ENCODE assay signal across 17 cellular contexts in genomic region chr6:18307006-18307405, GRCh38. TPM values are rescaled to one million over a fixed set of nuclear protein-coding genes. Genes with fewer than 3 reads are reported as not detected.
DNase-seq lines count a peak whose midpoint lies in the region; ATAC-seq, FAIRE-seq and TF ChIP-seq lines count a peak whose summit lies in the region.
"Had no signal": no experiment of that assay in that cellular context is flagged by ENCODE, and none has a peak within 500 bp of the region (broad histone marks: within the 10 kb centered on the region; RNA-seq: fewer than 3 reads in every experiment).

No MANE protein-coding gene starts in this region.

- FAIRE-seq in H1 (lab: Jason Lieb, UNC), result no peak
- FAIRE-seq: A549, K562 had no signal

- H2BK120ac ChIP-seq in H1 (replicated peaks; ENCODE audit: low read depth, low read length), result no peak overlapping the region

- no peaks in the 10 kb centered on the region for H3K9me2 ChIP-seq in PC-3 (replicated peaks; ENCODE audit: low read length)

- TF ChIP-seq RAD21 in H1 (IDR thresholded peaks at IDR 0.05 in 1 of 2, conservative IDR thresholded peaks at IDR 0.05 in 1 of 2; ENCODE audit: low read depth in 2 of 2, low read length in 2 of 2), result no peak

- H3K4me1 ChIP-seq in PC-3 (ENCODE audit: insufficient read depth, low read length) (no peaks in the 10 kb centered on the region), H1 (replicated peaks in 1 of 4; ENCODE audit: control insufficient read depth in 3 of 4, insufficient read depth in 4 of 4, low read length in 3 of 4) (peaks cover 0 to 6% (median 5%) of the 10 kb centered on the region in 4 experiments; a peak in 5 of 7 replicates), adrenal gland (replicated peaks in 1 of 2) (no peaks in the 10 kb centered on the region)

- no peak overlapping the region for H3K4ac ChIP-seq in H1 (replicated peaks; ENCODE audit: insufficient read length, low read depth, low read length)

- H3K4me2 ChIP-seq in PC-3 (ENCODE audit: low read length) (no peak overlapping the region), H1 (ENCODE audit: insufficient read depth in 1 of 2, low read depth in 2 of 2, low read length in 2 of 2) (0 out of 4 replicates have a peak overlapping the region, but pooled peaks have one; percentile 4 to 9)
- H3K4me2 ChIP-seq: A549 had no signal

- TF ChIP-seq EP300 in H1 (IDR thresholded peaks at IDR 0.05; ENCODE audit: borderline replicate concordance in 1 of 2, low read depth in 2 of 2, low read length in 2 of 2), result no peak

- TF ChIP-seq CTCF in PC-3 (conservative IDR thresholded peaks at IDR 0.05; ENCODE audit: low read depth, low read length) (no peak), H1 (IDR thresholded peaks at IDR 0.05; ENCODE audit: control extremely low read depth in 1 of 3, insufficient read depth in 1 of 3, low read depth in 1 of 3, low read length in 3 of 3) (no peak), adrenal gland (IDR thresholded peaks at IDR 0.05) (no peak)

- H3K9ac ChIP-seq in PC-3 (ENCODE audit: low read length), result no peak overlapping the region
- H3K9ac ChIP-seq in H1 (replicated peaks in 1 of 4; ENCODE audit: extremely low read depth in 1 of 4, low read depth in 3 of 4, low read length in 3 of 4), result no peak overlapping the region

- H2BK12ac ChIP-seq in H1 (ENCODE audit: low read depth, low read length), result no peak overlapping the region

- peaks cover 4% of the 10 kb centered on the region for H3K4me1 Mint-ChIP-seq in activated CD8-positive, alpha-beta memory T cell treated with anti-CD3 and anti-CD28 coated beads, Interleukin-2, amount 10 ng/mL, durations not matched to agents 7 days and 5 days
- H3K4me1 Mint-ChIP-seq: activated CD4-positive, alpha-beta T cell treated with anti-CD3 and anti-CD28 coated beads, Interleukin-2, amount 10 ng/mL, durations not matched to agents 24 days and 14 days; T-cell had no signal

- H3K36me3 Mint-ChIP-seq in activated CD8-positive, alpha-beta memory T cell treated with anti-CD3 and anti-CD28 coated beads, Interleukin-2, amount 10 ng/mL, durations not matched to agents 7 days and 5 days, result no peaks in the 10 kb centered on the region
- H3K36me3 Mint-ChIP-seq: T-cell had no signal

- no peak overlapping the region for H2BK20ac ChIP-seq in H1 (ENCODE audit: low read length)

- H3K27ac ChIP-seq in PC-3 (ENCODE audit: low read length), result no peak overlapping the region
- no peak overlapping the region for H3K27ac ChIP-seq in H1 (ENCODE audit: low read depth, low read length)
- no peak overlapping the region for H3K27ac ChIP-seq in adrenal gland
- H3K27ac ChIP-seq: A549, ovary had no signal

- H3K18ac ChIP-seq in H1 (ENCODE audit: extremely low read depth, low read length), result no peak overlapping the region

- H3K79me1 ChIP-seq in H1 (ENCODE audit: low read depth, low read length), result no peaks in the 10 kb centered on the region

- TF ChIP-seq POLR2A in H1 (IDR thresholded peaks at IDR 0.05; ENCODE audit: control extremely low read depth in 1 of 2, low read depth in 2 of 2, low read length in 2 of 2) (no peak), adrenal gland (IDR thresholded peaks at IDR 0.05) (no peak)

- H4K8ac ChIP-seq in H1 (ENCODE audit: extremely low read depth, insufficient read depth, low read length), result no peak overlapping the region

- no peak overlapping the region for H4K5ac ChIP-seq in H1 (ENCODE audit: insufficient read length, low read depth, low read length)

- H2AK5ac ChIP-seq in H1 (ENCODE audit: low read depth, low read length), result no peak overlapping the region

- H3K4me3 ChIP-seq in PC-3 (ENCODE audit: low read length) (no peak overlapping the region), H1 (ENCODE audit: extremely low read depth in 1 of 4, insufficient read depth in 2 of 4, low read depth in 3 of 4, low read length in 4 of 4) (peak overlapping the region in 1 of 4 experiments; percentile 15; a peak in 1 of 8 replicates), adrenal gland (no peak overlapping the region)
- H3K4me3 ChIP-seq: A549, K562, ovary had no signal

- no peak overlapping the region for H3K23ac ChIP-seq in H1 (ENCODE audit: insufficient read length)

- peaks cover 4% of the 10 kb centered on the region for H3K9me3 Mint-ChIP-seq in activated CD8-positive, alpha-beta memory T cell treated with anti-CD3 and anti-CD28 coated beads, Interleukin-2, amount 10 ng/mL, durations not matched to agents 7 days and 5 days (ENCODE audit: low read depth)
- H3K9me3 Mint-ChIP-seq: activated CD4-positive, alpha-beta T cell treated with anti-CD3 and anti-CD28 coated beads, Interleukin-2, amount 10 ng/mL, durations not matched to agents 24 days and 14 days; activated naive CD4-positive, alpha-beta T cell treated with anti-CD3 and anti-CD28 coated beads for 36 hours had no signal

- H3K9me3 ChIP-seq in PC-3 (ENCODE audit: low read length) (no peaks in the 10 kb centered on the region), H1 (ENCODE audit: insufficient read depth in 2 of 2, low read depth in 1 of 2, low read length in 1 of 2) (peaks cover 7 to 13% of the 10 kb centered on the region in 2 experiments; a peak in 2 of 4 replicates), adrenal gland (replicated peaks in 1 of 3) (no peaks in the 10 kb centered on the region)
- H3K9me3 ChIP-seq: A549, ovary had no signal

- H3K56ac ChIP-seq in H1 (replicated peaks; ENCODE audit: insufficient read length, low read depth, low read length), result no peak overlapping the region

- H3F3A ChIP-seq in PC-3 (ENCODE audit: low read length, unreplicated experiment), result no peaks in the 10 kb centered on the region

- H3K27me3 ChIP-seq in PC-3 (ENCODE audit: low read length) (no peaks in the 10 kb centered on the region), H1 (replicated peaks in 1 of 4; ENCODE audit: control insufficient read depth in 3 of 4, extremely low read depth in 1 of 4, insufficient read depth in 3 of 4, low read length in 3 of 4) (no peaks in the 10 kb centered on the region), adrenal gland (no peaks in the 10 kb centered on the region)
- H3K27me3 ChIP-seq: ovary had no signal

- H3K27ac Mint-ChIP-seq in activated CD8-positive, alpha-beta memory T cell treated with anti-CD3 and anti-CD28 coated beads, Interleukin-2, amount 10 ng/mL, durations not matched to agents 7 days and 5 days, result no peak overlapping the region
- H3K27ac Mint-ChIP-seq: activated CD4-positive, alpha-beta T cell treated with anti-CD3 and anti-CD28 coated beads, Interleukin-2, amount 10 ng/mL, durations not matched to agents 24 days and 14 days; activated naive CD4-positive, alpha-beta T cell treated with anti-CD3 and anti-CD28 coated beads for 36 hours; T-cell had no signal

- peaks cover 6% of the 10 kb centered on the region for H3K27me3 Mint-ChIP-seq in activated CD8-positive, alpha-beta memory T cell treated with anti-CD3 and anti-CD28 coated beads, Interleukin-2, amount 10 ng/mL, durations not matched to agents 7 days and 5 days

- no peak overlapping the region for H3K14ac ChIP-seq in H1 (ENCODE audit: insufficient read length)

- POLR2A ChIA-PET in PC-3 (lab: Charles Lee; ENCODE audit: unreplicated experiment), result no interaction called here
- POLR2A ChIA-PET in H1 (lab: Charles Lee; ENCODE audit: partially characterized antibody), result interaction anchor here (1.4 kb wide), 1 partner anchor 16 kb away, joined by 4 read pairs; no protein-coding TSS in a partner anchor

- H4K20me1 ChIP-seq in PC-3 (ENCODE audit: low read length), result no peaks in the 10 kb centered on the region
- no peaks in the 10 kb centered on the region for H4K20me1 ChIP-seq in H1 (replicated peaks in 1 of 2; ENCODE audit: control insufficient read depth in 1 of 2, insufficient read depth in 2 of 2, low read length in 2 of 2)

- DNase-seq in activated CD8-positive, alpha-beta memory T cell treated with anti-CD3 and anti-CD28 coated beads, Interleukin-2, amount 10 ng/mL, durations not matched to agents 7 days and 5 days, result no peak
- DNase-seq in activated CD8-positive, alpha-beta memory T cell treated with anti-CD3 and anti-CD28 coated beads for 24 hours, result no peak
- DNase-seq in PC-3, result no peak
- DNase-seq in H1 (ENCODE audit: low read depth in 1 of 2, low spot score in 2 of 2), result no peak
- DNase-seq in non-pigmented ciliary epithelial cell (ENCODE audit: low read depth), result peak; percentile 70
- no peak for DNase-seq in adrenal gland
- DNase-seq: activated CD4-positive, alpha-beta T cell treated with anti-CD3 and anti-CD28 coated beads, Interleukin-2, amount 10 ng/mL, durations not matched to agents 24 days and 14 days; activated naive CD4-positive, alpha-beta T cell treated with anti-CD3 and anti-CD28 coated beads for 36 hours; DMS79 treated with DMSO at 0.1 percent for 48 hours; head of caudate nucleus; NCI-H1930; ovary; T-cell had no signal

- ATAC-seq in activated CD8-positive, alpha-beta memory T cell treated with anti-CD3 and anti-CD28 coated beads, Interleukin-2, amount 10 ng/mL, durations not matched to agents 7 days and 5 days, result peak; percentile 27
- ATAC-seq in PC-3 (peak; percentile 12; the same call in 1 of the 2 replicates), GM21526 (IDR thresholded peaks at IDR 0.05; ENCODE audit: low FRiP score, unreplicated experiment) (no peak), HG03342 (IDR thresholded peaks at IDR 0.05; ENCODE audit: unreplicated experiment) (no peak)
- ATAC-seq: A549, K562, T-cell had no signal

- no TSS peak for BruUV-seq in PC-3 (replicated peaks; lab: Mats Ljungman, UMichigan)

- no peaks in the 10 kb centered on the region for H3K36me3 ChIP-seq in PC-3 (ENCODE audit: low read depth, low read length)
- no peaks in the 10 kb centered on the region for H3K36me3 ChIP-seq in H1 (ENCODE audit: control insufficient read depth in 2 of 4, insufficient read depth in 4 of 4, low read length in 3 of 4)
- H3K36me3 ChIP-seq in adrenal gland (replicated peaks in 1 of 2), result no peaks in the 10 kb centered on the region
- H3K36me3 ChIP-seq: ovary had no signal

- H2AFZ ChIP-seq in PC-3 (ENCODE audit: low read length) (no peak overlapping the region), H1 (ENCODE audit: low read length) (no peak overlapping the region)

- CTCF ChIA-PET in activated CD8-positive, alpha-beta memory T cell treated with anti-CD3 and anti-CD28 coated beads, Interleukin-2, amount 10 ng/mL, durations not matched to agents 7 days and 5 days (lab: Charles Lee), result no interaction called here
- CTCF ChIA-PET in PC-3 (lab: Charles Lee), result no interaction called here
- CTCF ChIA-PET in H1 (lab: Charles Lee; ENCODE audit: partially characterized antibody), result interaction anchor here (1.3 kb wide), 2 partner anchors 183 to 197 kb away, joined by 3 to 7 read pairs; no protein-coding TSS in a partner anchor

- 89% methylated on average over 2 of the region's 2 CpGs; no CpG with 5 or more reads in 1 of the 2 experiments for WGBS in H1 (ENCODE audit: extremely low coverage in 1 of 2, insufficient coverage in 1 of 2, insufficient read length in 1 of 2, insufficient replicate concordance in 2 of 2, low coverage in 1 of 2, low lambda C conversion rate in 2 of 2, missing lambda C conversion rate in 1 of 2), 2 experiments
- 48 to 84% (median 81%) methylated on average over 2 of the region's 2 CpGs for WGBS in adrenal gland, 4 donors

- peaks cover 1% of the 10 kb centered on the region; the same call in 1 of the 2 replicates for H3K23me2 ChIP-seq in H1 (ENCODE audit: low read depth, low read length)

- H2BK15ac ChIP-seq in H1 (ENCODE audit: low read length), result no peak overlapping the region

- H3K79me2 ChIP-seq in PC-3 (ENCODE audit: low read length) (no peaks in the 10 kb centered on the region), H1 (ENCODE audit: control insufficient read depth in 1 of 2, insufficient read depth in 2 of 2, low read length in 2 of 2) (no peaks in the 10 kb centered on the region)

- no peak overlapping the region for H3K4me3 Mint-ChIP-seq in activated CD8-positive, alpha-beta memory T cell treated with anti-CD3 and anti-CD28 coated beads, Interleukin-2, amount 10 ng/mL, durations not matched to agents 7 days and 5 days
- H3K4me3 Mint-ChIP-seq: activated CD4-positive, alpha-beta T cell treated with anti-CD3 and anti-CD28 coated beads, Interleukin-2, amount 10 ng/mL, durations not matched to agents 24 days and 14 days; activated naive CD4-positive, alpha-beta T cell treated with anti-CD3 and anti-CD28 coated beads for 36 hours; T-cell had no signal

- no peak overlapping the region for H4K91ac ChIP-seq in H1 (replicated peaks; ENCODE audit: insufficient read length, low read length)

- peak overlapping the region; percentile 2; the same call in 1 of the 2 replicates for H2BK5ac ChIP-seq in H1 (ENCODE audit: low read depth, low read length)

- intact Hi-C loops in PC-3 (cut with micrococcal nuclease), result no loop called here
- intact Hi-C loops in adrenal gland (cut with DNase I), result no loop called here

RNA-seq across cellular contexts. Expression of gene DEK, which starts 42.7 kb away (rescaled TPM):
- total RNA-seq in activated CD8-positive, alpha-beta memory T cell treated with anti-CD3 and anti-CD28 coated beads, Interleukin-2, amount 10 ng/mL, durations not matched to agents 7 days and 5 days, result 100 to 1,000 TPM; 209 to 218 TPM
- 155 and 170 TPM in 2 replicates for total RNA-seq in PC-3 (2014; rRNA removed)
- 227 and 228 TPM in 2 replicates for total RNA-seq in H1 (2021; fragmentation: NEBNext Ultra II Directional; extraction: Animal tissue kit (Norgen Biotek cat#: 25700))
- polyA plus RNA-seq in H1 (2011; rRNA removed), result 22.1 and 40.0 TPM in 2 replicates
- 80.0 TPM for polyA plus RNA-seq in H1 (2011; cell fraction: cytosol; rRNA removed)
- 22.9 TPM for polyA plus RNA-seq in H1 (2011; cell fraction: nucleus; rRNA removed)
- 91.5 to 172 TPM (median 103 TPM) in 4 replicates for polyA plus RNA-seq in H1 (2012, experiment 1 of 2)
- polyA plus RNA-seq in H1 (2012, experiment 2 of 2), result 12.1 TPM
- polyA plus RNA-seq in H1 (2013, experiment 1 of 2), result 274 TPM
- 284 TPM for polyA plus RNA-seq in H1 (2013, experiment 2 of 2)
- 16.2 and 21.6 TPM in 2 replicates for polyA minus RNA-seq in H1 (2011; rRNA and poly(A)+ RNA removed)
- 102 TPM for polyA minus RNA-seq in H1 (2011; cell fraction: cytosol; rRNA and poly(A)+ RNA removed)
- polyA minus RNA-seq in H1 (2011; cell fraction: nucleus; rRNA and poly(A)+ RNA removed), result 78.9 TPM
- 10 to 100 TPM; 56.7 to 87.5 (median 61.3) TPM for total RNA-seq in adrenal gland
- polyA plus RNA-seq in adrenal gland, result 10 to 100 TPM; 15.7 to 67.1 (median 25.9) TPM

Comparison
In these comparisons a context has a peak if more than half of its experiments do, and no peak if none do; other contexts are left out.
1. ATAC-seq: peak in activated CD8-positive, alpha-beta memory T cell treated with anti-CD3 and anti-CD28 coated beads, Interleukin-2, amount 10 ng/mL, durations not matched to agents 7 days and 5 days (single experiment) and PC-3 (single experiment); none in GM21526 (single experiment) and HG03342 (single experiment).